ENCODE assay signal across 26 cellular contexts in the genomic region with DNA sequence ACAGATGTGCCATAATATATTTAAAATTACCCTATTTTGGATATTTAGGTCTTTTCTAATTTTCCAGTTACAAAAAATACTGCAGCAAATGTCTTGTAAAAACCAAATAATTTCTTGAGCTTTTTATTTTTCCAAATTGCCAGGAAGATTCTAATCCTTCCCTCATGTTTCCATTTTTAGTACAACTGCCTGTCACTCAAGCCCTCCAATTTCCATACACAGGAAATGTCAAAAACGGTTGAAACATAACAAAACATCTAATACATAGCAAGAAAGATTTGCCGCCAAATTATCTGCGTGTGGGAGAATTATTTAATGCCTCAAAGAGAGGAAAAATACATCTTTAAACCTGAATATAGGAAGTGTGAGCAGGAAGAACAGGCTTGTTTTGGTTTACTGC. TPM values are rescaled to one million over a fixed set of nuclear protein-coding genes. Genes with fewer than 3 reads are reported as not detected.
"Had no signal": no experiment of that assay in that cellular context is flagged by ENCODE, and none has a peak within 500 bp of the region (broad histone marks: within the 10 kb centered on the region; RNA-seq: fewer than 3 reads in every experiment).

No MANE protein-coding gene starts in this region.

- H3K27me3 Mint-ChIP-seq: activated CD4-positive, alpha-beta T cell treated with anti-CD3 and anti-CD28 coated beads, Interleukin-2, amount 10 ng/mL, durations not matched to agents 7 days and 5 days; activated naive CD4-positive, alpha-beta T cell treated with anti-CD3 and anti-CD28 coated beads, Interleukin-2, amount 50 U/mL, for 24 hours; activated T-cell treated with anti-CD3 and anti-CD28 coated beads, Interleukin-2, amount 50 U/mL, for 24 hours had no signal

- H3K27me3 ChIP-seq: adrenal gland, body of pancreas, SJCRH30 had no signal

- H3K36me3 ChIP-seq: adrenal gland, SJCRH30 had no signal

- H3K4me3 ChIP-seq: adrenal gland, body of pancreas, SJCRH30, SK-N-MC had no signal

- H3K27ac ChIP-seq: adrenal gland, body of pancreas, SJCRH30, SK-N-MC had no signal

- H3K4me3 Mint-ChIP-seq: activated CD4-positive, alpha-beta T cell treated with anti-CD3 and anti-CD28 coated beads, Interleukin-2, amount 10 ng/mL, durations not matched to agents 7 days and 5 days; activated CD8-positive, alpha-beta T cell treated with anti-CD3 and anti-CD28 coated beads, Interleukin-2, amount 10 ng/mL, durations not matched to agents 7 days and 5 days; activated naive CD4-positive, alpha-beta T cell treated with anti-CD3 and anti-CD28 coated beads, Interleukin-2, amount 50 U/mL, for 24 hours; activated T-cell treated with anti-CD3 and anti-CD28 coated beads, Interleukin-2, amount 50 U/mL, for 24 hours had no signal

- ATAC-seq: activated CD8-positive, alpha-beta T cell treated with anti-CD3 and anti-CD28 coated beads, Interleukin-2, amount 10 ng/mL, durations not matched to agents 7 days and 5 days; body of pancreas; Panc1 had no signal

- H3K36me3 Mint-ChIP-seq: activated naive CD4-positive, alpha-beta T cell treated with anti-CD3 and anti-CD28 coated beads, Interleukin-2, amount 50 U/mL, for 24 hours had no signal

- H3K27ac Mint-ChIP-seq: activated CD4-positive, alpha-beta T cell treated with anti-CD3 and anti-CD28 coated beads, Interleukin-2, amount 10 ng/mL, durations not matched to agents 7 days and 5 days; activated CD8-positive, alpha-beta T cell treated with anti-CD3 and anti-CD28 coated beads, Interleukin-2, amount 10 ng/mL, durations not matched to agents 7 days and 5 days; activated naive CD4-positive, alpha-beta T cell treated with anti-CD3 and anti-CD28 coated beads, Interleukin-2, amount 50 U/mL, for 24 hours; activated T-cell treated with anti-CD3 and anti-CD28 coated beads, Interleukin-2, amount 50 U/mL, for 24 hours; activated T-helper 2 cell treated with anti-CD3 and anti-CD28 coated beads, Interferon-gamma antibody, Interleukin-2, Interleukin-4, amounts not matched to agents 10 μg/mL and 5 μg/mL and 100 μg/mL, durations not matched to agents 14 hours and 24 hours and 36 hours had no signal

- DNase-seq: activated CD4-positive, alpha-beta T cell treated with anti-CD3 and anti-CD28 coated beads, Interleukin-2, amount 10 ng/mL, durations not matched to agents 7 days and 5 days; activated CD4-positive, alpha-beta T cell treated with anti-CD3 and anti-CD28 coated beads, Interleukin-2, amount 50 U/mL, for 48 hours; activated CD8-positive, alpha-beta T cell treated with anti-CD3 and anti-CD28 coated beads, Interleukin-2, amount 10 ng/mL, durations not matched to agents 7 days and 5 days; activated gamma-delta T cell; activated naive CD4-positive, alpha-beta T cell treated with Interleukin-2 at 50 U/mL for 16 hours; activated T-cell treated with anti-CD3 and anti-CD28 coated beads, Interleukin-2, amount 50 U/mL, for 24 hours; body of pancreas; caudate nucleus; Karpas-422; NCI-H1105 treated with DMSO at 0.1 percent for 48 hours; NCI-H1436; NCI-H1694 treated with DMSO at 0.1 percent for 48 hours; NCI-H2029; NCI-H345; NCI-H524 treated with DMSO at 0.1 percent for 48 hours; SHP77; SJCRH30; T1000 had no signal

- H3K9me3 ChIP-seq: adrenal gland, body of pancreas, SJCRH30 had no signal

- H3K9me3 Mint-ChIP-seq: activated CD4-positive, alpha-beta T cell treated with anti-CD3 and anti-CD28 coated beads, Interleukin-2, amount 10 ng/mL, durations not matched to agents 7 days and 5 days; activated naive CD4-positive, alpha-beta T cell treated with anti-CD3 and anti-CD28 coated beads, Interleukin-2, amount 50 U/mL, for 24 hours; activated T-cell treated with anti-CD3 and anti-CD28 coated beads, Interleukin-2, amount 50 U/mL, for 24 hours; activated T-helper 2 cell treated with anti-CD3 and anti-CD28 coated beads, Interferon-gamma antibody, Interleukin-2, Interleukin-4, amounts not matched to agents 10 μg/mL and 5 μg/mL and 100 μg/mL, durations not matched to agents 14 hours and 24 hours and 36 hours had no signal

RNA-seq across cellular contexts. Expression of a gene that starts 36.0 kb away (rescaled TPM):
- total RNA-seq: bronchial epithelial cell, MCF 10A, NCI-H460 had no signal
